ENCODE assay signal across 8 cellular contexts in the genomic region with DNA sequence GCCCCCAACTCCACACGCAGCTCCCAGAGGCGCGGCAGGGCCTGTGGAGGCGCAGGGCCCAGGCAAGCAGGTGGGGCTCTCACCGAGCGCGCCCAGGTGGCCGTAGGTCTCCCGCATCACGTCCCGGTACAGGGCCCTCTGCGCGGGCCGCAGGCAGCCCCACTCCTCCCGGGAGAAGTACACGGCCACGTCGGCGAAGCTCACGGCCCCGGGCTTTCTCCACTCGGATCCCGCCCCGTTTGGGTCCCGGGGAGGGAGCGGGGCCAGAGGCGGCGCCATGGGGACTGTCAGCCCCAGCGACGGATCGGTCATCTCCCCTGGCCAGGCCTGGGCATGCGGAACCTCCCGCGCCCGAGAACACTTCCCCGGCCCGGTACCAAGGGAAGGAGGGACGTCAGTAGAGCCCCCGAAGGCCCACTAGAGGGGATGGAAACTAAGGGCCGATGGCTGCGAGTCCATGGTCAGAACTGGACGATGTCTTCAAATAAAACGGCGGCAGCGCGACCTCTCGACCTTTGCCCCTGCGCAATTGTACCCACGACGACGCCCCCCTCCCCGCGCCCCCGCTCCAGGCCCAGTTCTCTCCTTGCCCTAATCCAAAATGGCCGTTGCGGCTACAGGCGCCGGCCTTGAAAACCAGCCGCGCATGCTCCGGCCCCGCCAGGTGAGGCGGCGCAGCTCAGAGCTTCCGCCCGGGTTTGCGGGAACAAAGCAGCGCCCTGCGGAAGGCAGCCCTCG. TPM values are rescaled to one million over a fixed set of nuclear protein-coding genes. Genes with fewer than 3 reads are reported as not detected.
DNase-seq lines count a peak whose midpoint lies in the region; ATAC-seq and TF ChIP-seq lines count a peak whose summit lies in the region.

ZNF747 (minus strand) TSS at position 491 of the 738 bp plus-strand sequence; CDS start at position 312, 179 bp downstream.

- H3K27ac ChIP-seq in CD4-positive, alpha-beta memory T cell (ENCODE audit: low read depth, low read length): peak within 1 kb of the TSS; percentile 91
- H3K27ac ChIP-seq in IMR-90 (ENCODE audit: insufficient read depth, low read length): peak within 1 kb of the TSS; percentile 78
- H3K27ac ChIP-seq in OCI-LY7 (ENCODE audit: low read depth, low read length, poor library complexity, severe bottlenecking): peak within 1 kb of the TSS; percentile 82

- no peak for TF ChIP-seq POLR2A in IMR-90 (IDR thresholded peaks at IDR 0.05; ENCODE audit: low read depth, low read length)

- H4K91ac ChIP-seq in IMR-90 (ENCODE audit: insufficient read depth, low read depth, low read length): peak within 1 kb of the TSS; percentile 91

- H3K18ac ChIP-seq in IMR-90 (ENCODE audit: low read depth, low read length): peak within 1 kb of the TSS; percentile 32

- H3K4ac ChIP-seq in IMR-90 (ENCODE audit: low read depth, low read length): peak within 1 kb of the TSS; percentile 97

- peaks cover 15 to 51% (median 31%) of the 10 kb centered on the region in 4 donors for H3K4me1 Mint-ChIP-seq in CD4-positive, alpha-beta memory T cell

- in situ Hi-C loops in IMR-90 (cut with MboI; ENCODE audit: low sequenced_read_pairs): loop anchor here (5.0 kb wide), 1 partner anchor 38 kb away; the partner anchor contains the start of gene ZNF688

- peak within 1 kb of the TSS; percentile 87 to 99 (median 93) for H3K4me3 Mint-ChIP-seq in CD4-positive, alpha-beta memory T cell

- peak; percentile 89 to 92 (median 90) for DNase-seq in CD4-positive, alpha-beta memory T cell
- DNase-seq in IMR-90: peak; percentile 75
- peak; percentile 94 for DNase-seq in OCI-LY7 (ENCODE audit: low spot score)
- DNase-seq in activated T-cell treated with anti-CD3 and anti-CD28 coated beads for 24 hours (ENCODE audit: low read depth): peak; percentile 90
- DNase-seq in epidermal melanocyte (ENCODE audit: insufficient read length, low spot score): peak; percentile 92
- peak; percentile 94 to 95 (median 95) for DNase-seq in mucosa of descending colon
- peak; percentile 71 to 85 for DNase-seq in stimulated activated CD8-positive, alpha-beta memory T cell treated with anti-CD3 and anti-CD28 coated beads, Interleukin-4, amount 100 ng/mL, for 1 hour (ENCODE audit: low read depth in 2 of 2, low spot score in 1 of 2)

- intact Hi-C loops in CD4-positive, alpha-beta memory T cell (cut with micrococcal nuclease): loop anchor here (1.0 to 2.0 kb wide), 6 partner anchors 7 to 104 kb away; partner anchors contain the start of genes DCTPP1 and ZNF764
- intact Hi-C loops in IMR-90 (cut with micrococcal nuclease) (loop anchor here (2.0 kb wide), 1 partner anchor 50 kb away; the partner anchor contains the start of gene ZNF785), OCI-LY7 (cut with micrococcal nuclease; ENCODE audit: unreplicated experiment) (loop anchor here (1.0 to 2.0 kb wide), 4 partner anchors 24 to 104 kb away; partner anchors contain the start of genes DCTPP1, ITGAL and ZNF764), mucosa of descending colon (cut with DNase I, micrococcal nuclease) (no loop called here)

- H3K9ac ChIP-seq in IMR-90 (ENCODE audit: low read depth, low read length): peak within 1 kb of the TSS; percentile 88

- H2BK5ac ChIP-seq in IMR-90 (ENCODE audit: low read depth, low read length, poor library complexity, severe bottlenecking): peak within 1 kb of the TSS; percentile 79

- ATAC-seq in GM19467 (IDR thresholded peaks at IDR 0.05; ENCODE audit: unreplicated experiment) (peak; percentile 51), IMR-90 (ENCODE audit: low read depth) (peak; percentile 92), mucosa of descending colon (peak; percentile 92)

- H3K9me3 ChIP-seq in CD4-positive, alpha-beta memory T cell (ENCODE audit: control insufficient read depth in 1 of 2, low read length in 2 of 2): no peaks in the 10 kb centered on the region
- H3K9me3 ChIP-seq in IMR-90 (ENCODE audit: control insufficient read depth, insufficient read depth, low read length) (no peaks in the 10 kb centered on the region), OCI-LY7 (ENCODE audit: low read length) (no peaks in the 10 kb centered on the region), mucosa of descending colon (no peaks in the 10 kb centered on the region)

- dilution Hi-C loops in IMR-90 (cut with HindIII; ENCODE audit: low sequenced_read_pairs, unreplicated experiment): no loop called here

- peaks cover 42% of the 10 kb centered on the region for H3K4me1 ChIP-seq in CD4-positive, alpha-beta memory T cell (ENCODE audit: insufficient read depth, low read length)
- H3K4me1 ChIP-seq in IMR-90 (ENCODE audit: control insufficient read depth, insufficient read depth, low read length) (peaks cover 8% of the 10 kb centered on the region), OCI-LY7 (ENCODE audit: insufficient read depth, low read length, poor library complexity, severe bottlenecking) (peaks cover 34% of the 10 kb centered on the region), mucosa of descending colon (ENCODE audit: low read depth) (peaks cover 19% of the 10 kb centered on the region)

- H2AK5ac ChIP-seq in IMR-90 (ENCODE audit: low read depth, low read length): peak within 1 kb of the TSS; percentile 88

- peak within 1 kb of the TSS; percentile 30; the same call in 1 of the 3 replicates for H2BK15ac ChIP-seq in IMR-90 (ENCODE audit: low read depth, low read length)

- TF ChIP-seq CTCF in IMR-90 (conservative IDR thresholded peaks at IDR 0.05; ENCODE audit: low read depth, low read length) (no peak), OCI-LY7 (conservative IDR thresholded peaks at IDR 0.05; ENCODE audit: low read length) (no peak), mucosa of descending colon (IDR thresholded peaks at IDR 0.05) (no peak)

- peak within 1 kb of the TSS; percentile 69 for H3K56ac ChIP-seq in IMR-90 (ENCODE audit: extremely low read depth, insufficient read depth, low read length)

- peak within 1 kb of the TSS; percentile 96 for H2AK9ac ChIP-seq in IMR-90 (replicated peaks; ENCODE audit: low read depth, low read length, poor library complexity)

- H2BK20ac ChIP-seq in IMR-90 (ENCODE audit: low read depth, low read length): peak within 1 kb of the TSS; percentile 20; the same call in 1 of the 2 replicates

- H4K5ac ChIP-seq in IMR-90 (ENCODE audit: low read depth, low read length): peak within 1 kb of the TSS; percentile 98

- H3K36me3 ChIP-seq in CD4-positive, alpha-beta memory T cell (ENCODE audit: insufficient read depth, low read length): no peaks in the 10 kb centered on the region
- H3K36me3 ChIP-seq in IMR-90 (ENCODE audit: control insufficient read depth, insufficient read depth, low read length) (peaks cover 5% of the 10 kb centered on the region; the same call in 1 of the 2 replicates), OCI-LY7 (ENCODE audit: insufficient read depth, low read length) (peaks cover 21% of the 10 kb centered on the region), mucosa of descending colon (ENCODE audit: low read depth) (peaks cover 2% of the 10 kb centered on the region)

- H3K23ac ChIP-seq in IMR-90 (ENCODE audit: low read depth, low read length): peak within 1 kb of the TSS; percentile 91

- H3K4me3 ChIP-seq in CD4-positive, alpha-beta memory T cell (ENCODE audit: low read length in 2 of 2): peak within 1 kb of the TSS; percentile 86 to 92
- H3K4me3 ChIP-seq in IMR-90 (ENCODE audit: insufficient read depth, low read depth, low read length) (peak within 1 kb of the TSS; percentile 68), OCI-LY7 (ENCODE audit: low read depth, low read length, poor library complexity, severe bottlenecking) (peak within 1 kb of the TSS; percentile 75), mucosa of descending colon (peak within 1 kb of the TSS; percentile 74)

- H3K27me3 ChIP-seq in CD4-positive, alpha-beta memory T cell (ENCODE audit: insufficient read depth, low read length): no peaks in the 10 kb centered on the region
- no peaks in the 10 kb centered on the region for H3K27me3 ChIP-seq in IMR-90 (ENCODE audit: control insufficient read depth, insufficient read depth, low read length)

- H3K4me2 ChIP-seq in IMR-90 (ENCODE audit: low read depth, low read length): peak within 1 kb of the TSS; percentile 95
- H3K4me2 ChIP-seq in OCI-LY7 (ENCODE audit: low read length): peak within 1 kb of the TSS; percentile 89

- H3K27ac Mint-ChIP-seq in CD4-positive, alpha-beta memory T cell: peak within 1 kb of the TSS; percentile 94 to 99 (median 97)

- no peaks in the 10 kb centered on the region for H4K20me1 ChIP-seq in IMR-90 (ENCODE audit: insufficient read depth, low read length)
- no peaks in the 10 kb centered on the region for H4K20me1 ChIP-seq in OCI-LY7 (ENCODE audit: insufficient read depth, low read length)

- H3K36me3 Mint-ChIP-seq in CD4-positive, alpha-beta memory T cell: peaks cover 0 to 14% of the 10 kb centered on the region in 2 donors

- H3K79me2 ChIP-seq in OCI-LY7 (ENCODE audit: insufficient read depth, low read depth, low read length): peaks cover 28% of the 10 kb centered on the region; the same call in 1 of the 2 replicates

- WGBS in IMR-90 (ENCODE audit: extremely low coverage in 2 of 2, insufficient read length in 1 of 2), 2 experiments: 7% methylated on average over 30 of the region's 70 CpGs; no CpG with 5 or more reads in 1 of the 2 experiments

- peak within 1 kb of the TSS; percentile 99 for H3K14ac ChIP-seq in IMR-90 (replicated peaks; ENCODE audit: low read depth, low read length)

- no peaks in the 10 kb centered on the region for H3K9me3 Mint-ChIP-seq in CD4-positive, alpha-beta memory T cell

- H4K8ac ChIP-seq in IMR-90 (ENCODE audit: low read depth in 2 of 2, low read length in 2 of 2): peak within 1 kb of the TSS; percentile 99 to 100

- POLR2A ChIA-PET in CD4-positive, alpha-beta memory T cell (lab: Charles Lee; ENCODE audit: partially characterized antibody): interaction anchor here (0.5 to 11.1 kb wide), 37 partner anchors 11 to 1713 kb away, joined by 3 to 457 read pairs (median 6); partner anchors contain the start of genes DCTPP1, FBRS, ITGAL and PRR14
- POLR2A ChIA-PET in IMR-90 (lab: Charles Lee; ENCODE audit: unreplicated experiment): no interaction called here
- POLR2A ChIA-PET in OCI-LY7 (lab: Charles Lee): interaction anchor here (0.6 to 4.6 kb wide), 13 partner anchors 23 to 105 kb away, joined by 3 to 54 read pairs (median 3); partner anchors contain the start of genes DCTPP1, ZNF689 and ZNF764

- H3K79me1 ChIP-seq in IMR-90 (ENCODE audit: low read depth in 1 of 2, low read length in 2 of 2): peaks cover 6 to 31% of the 10 kb centered on the region in 2 experiments

- CTCF ChIA-PET in CD4-positive, alpha-beta memory T cell (lab: Charles Lee; ENCODE audit: partially characterized antibody): interaction anchor here (0.6 to 4.7 kb wide), 29 partner anchors 9 to 127 kb away, joined by 3 to 101 read pairs (median 7); partner anchors contain the start of genes DCTPP1, PRR14, SEPHS2 and ZNF688
- CTCF ChIA-PET in IMR-90 (lab: Yijun Ruan, JAX) (interaction anchor here (0.6 to 1.2 kb wide), 2 partner anchors 23 to 86 kb away, joined by 3 to 5 read pairs; partner anchors contain the start of gene ZNF764), OCI-LY7 (lab: Charles Lee; ENCODE audit: unreplicated experiment) (interaction anchor here (0.7 to 1.8 kb wide), 6 partner anchors 23 to 100 kb away, joined by 3 to 6 read pairs (median 4); no protein-coding TSS in a partner anchor)

- H2BK120ac ChIP-seq in IMR-90 (ENCODE audit: low read depth, low read length): peak within 1 kb of the TSS; percentile 60

- H3K9me1 ChIP-seq in IMR-90 (ENCODE audit: insufficient read depth, low read length): peaks cover 10% of the 10 kb centered on the region; the same call in 1 of the 2 replicates

- H3K9me2 ChIP-seq in OCI-LY7 (ENCODE audit: insufficient read depth, low read length): no peaks in the 10 kb centered on the region

- no peaks in the 10 kb centered on the region for H3K27me3 Mint-ChIP-seq in CD4-positive, alpha-beta memory T cell

- BruUV-seq in IMR-90 (replicated peaks; lab: Mats Ljungman, UMichigan) (no TSS peak), OCI-LY7 (replicated peaks; lab: Mats Ljungman, UMichigan) (TSS peak; percentile 57)

- no peak for TF ChIP-seq RAD21 in IMR-90 (IDR thresholded peaks at IDR 0.05; ENCODE audit: low read length)

- H2AFZ ChIP-seq in IMR-90 (replicated peaks; ENCODE audit: low read length, poor library complexity): peak within 1 kb of the TSS; percentile 99
- H2AFZ ChIP-seq in OCI-LY7 (ENCODE audit: low read length): peak within 1 kb of the TSS; percentile 51

RNA-seq across cellular contexts. Expression of gene ZNF747, which starts in this region (rescaled TPM):
- 10 to 100 TPM; 15.7 to 17.8 TPM for total RNA-seq in CD4-positive, alpha-beta memory T cell
- polyA plus RNA-seq in CD4-positive, alpha-beta memory T cell: 1 to 10 TPM; 7.8 to 8.8 TPM
- total RNA-seq in IMR-90 (2012; rRNA removed) (1.9 and 2.0 TPM in 2 replicates), OCI-LY7 (2022) (17.2 and 20.8 TPM in 2 replicates), mucosa of descending colon (10 to 100 TPM in 2 of 3 donors, 1 to 10 TPM in 1; 9.2 to 13.8 (median 10.5) TPM)
- 2.6 and 2.9 TPM in 2 replicates for polyA plus RNA-seq in IMR-90 (2012; rRNA removed)
- 1.9 and 2.6 TPM in 2 replicates for polyA plus RNA-seq in IMR-90 (2012; cell fraction: cytosol; rRNA removed)
- polyA plus RNA-seq in IMR-90 (2012; cell fraction: nucleus; rRNA removed; ENCODE audit: low replicate concordance): 2.8 and 2.9 TPM in 2 replicates
- total RNA-seq in OCI-LY7 (2014; rRNA removed; shearing (Covaris generic)): 15.7 and 22.2 TPM in 2 replicates

Comparison
In these comparisons a context has a peak if more than half of its experiments do, and no peak if none do; other contexts are left out.
1. Peak in every context shown above with its lines: DNase-seq, ATAC-seq, H3K4me3 ChIP-seq and H3K27ac ChIP-seq.
2. intact Hi-C loops: an anchor here in CD4-positive, alpha-beta memory T cell (1.0 to 2.0 kb wide), IMR-90 (2.0 kb wide) and OCI-LY7 (1.0 to 2.0 kb wide); none called in mucosa of descending colon.